In the genomic region with DNA sequence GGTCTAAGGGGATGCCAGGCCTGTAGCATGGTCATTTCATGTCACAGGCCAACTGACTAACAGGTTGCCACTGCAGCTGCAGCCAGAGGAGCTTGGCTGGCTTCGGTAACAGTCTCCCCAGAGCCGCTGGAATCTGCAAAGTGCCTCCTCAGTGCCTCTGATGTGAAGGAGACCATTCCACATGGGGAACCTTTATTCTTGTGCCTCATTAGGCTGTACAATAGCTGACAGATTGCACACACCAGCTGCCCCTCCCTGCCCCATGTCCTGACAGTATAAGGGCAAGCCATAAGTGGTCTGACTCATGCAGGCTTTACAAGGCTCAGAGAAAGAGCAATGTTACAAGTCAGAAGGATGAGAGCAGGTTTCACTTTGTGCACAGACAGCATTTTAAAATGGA, we compare ENCODE assay signal across 11 cellular contexts.
DNase-seq lines count a peak whose midpoint lies in the region; TF ChIP-seq lines count a peak whose summit lies in the region.
"Had no signal": no experiment of that assay in that cellular context is flagged by ENCODE, and none has a peak within 500 bp of the region (broad histone marks: within the 10 kb centered on the region; RNA-seq: fewer than 3 reads in every experiment).

No MANE protein-coding gene starts in this region.

- H2BK15ac ChIP-seq in mesendoderm (replicated peaks; ENCODE audit: low read depth): no peak overlapping the region

- H3K9ac ChIP-seq in adipocyte (ENCODE audit: low read length): no peak overlapping the region
- no peak overlapping the region for H3K9ac ChIP-seq in mesendoderm (ENCODE audit: low read length)
- H3K9ac ChIP-seq in MM.1S (ENCODE audit: low read length): no peak overlapping the region

- H2BK120ac ChIP-seq in mesendoderm (ENCODE audit: low read depth, low read length): no peak overlapping the region

- peak overlapping the region; percentile 11 for H3K27ac ChIP-seq in mesendoderm (ENCODE audit: low read depth, low read length)
- H3K27ac ChIP-seq in MM.1S (ENCODE audit: low read length): no peak overlapping the region

- H3K4ac ChIP-seq in mesendoderm (ENCODE audit: low read depth, low read length): no peak overlapping the region

- H3K9me2 ChIP-seq in MM.1S (replicated peaks; ENCODE audit: insufficient read depth, low read length): no peaks in the 10 kb centered on the region

- H4K8ac ChIP-seq in mesendoderm (ENCODE audit: low read depth, low read length): no peak overlapping the region

- no peaks in the 10 kb centered on the region for H3K36me3 ChIP-seq in adipocyte (ENCODE audit: control insufficient read depth, insufficient read depth, low read length, severe bottlenecking)
- H3K36me3 ChIP-seq in mesendoderm (ENCODE audit: control insufficient read depth, insufficient read depth, low read length): no peaks in the 10 kb centered on the region
- no peaks in the 10 kb centered on the region for H3K36me3 ChIP-seq in MM.1S (replicated peaks; ENCODE audit: insufficient read depth, low read length)

- no peaks in the 10 kb centered on the region for H4K20me1 ChIP-seq in MM.1S (ENCODE audit: insufficient read depth, low read length)

- peak; percentile 23 for DNase-seq in COLO829 (ENCODE audit: low spot score)
- peak; percentile 15 for DNase-seq in M059J (ENCODE audit: low read depth)
- peak; percentile 81 for DNase-seq in adipocyte (ENCODE audit: low read depth)
- no peak for DNase-seq in mesendoderm
- no peak for DNase-seq in central memory CD4-positive, alpha-beta T cell
- no peak for DNase-seq in MM.1S
- no peak for DNase-seq in GM10266 (ENCODE audit: extremely low spot score)
- DNase-seq in superior temporal gyrus (ENCODE audit: extremely low spot score): no peak
- DNase-seq: activated gamma-delta T cell treated with Interleukin-2 at 50 U/mL for 16 hours; GF-D8; naive thymus-derived CD4-positive, alpha-beta T cell had no signal

- H3K9me3 ChIP-seq in adipocyte (ENCODE audit: control insufficient read depth, low read length) (no peaks in the 10 kb centered on the region), MM.1S (replicated peaks; ENCODE audit: insufficient read depth, low read length) (no peaks in the 10 kb centered on the region)

- no peak overlapping the region for H3K18ac ChIP-seq in mesendoderm (ENCODE audit: low read length)

- H3K4me1 ChIP-seq in adipocyte (ENCODE audit: control insufficient read depth, insufficient read depth, low read length) (peaks cover 18% of the 10 kb centered on the region), mesendoderm (ENCODE audit: control insufficient read depth, low read depth, low read length) (no peaks in the 10 kb centered on the region), MM.1S (ENCODE audit: low read length) (no peaks in the 10 kb centered on the region)

- WGBS in mesendoderm (ENCODE audit: extremely low coverage, insufficient coverage, low lambda C conversion rate): no CpG with 5 or more reads among the region's 2 CpGs

- no peaks in the 10 kb centered on the region for H3K79me1 ChIP-seq in mesendoderm (ENCODE audit: low read length)

- no peak overlapping the region for H3K4me2 ChIP-seq in mesendoderm (ENCODE audit: low read length)
- no peak overlapping the region for H3K4me2 ChIP-seq in MM.1S (ENCODE audit: low read depth, low read length)

- H3K79me2 ChIP-seq in mesendoderm (ENCODE audit: control insufficient read depth, insufficient read depth, low read length): no peaks in the 10 kb centered on the region
- no peaks in the 10 kb centered on the region for H3K79me2 ChIP-seq in MM.1S (ENCODE audit: low read length)

- no peak overlapping the region for H2AK5ac ChIP-seq in mesendoderm (ENCODE audit: low read length)

- no peak for TF ChIP-seq CTCF in MM.1S (IDR thresholded peaks at IDR 0.05; ENCODE audit: low read length)
- TF ChIP-seq CTCF in GM10266 (IDR thresholded peaks at IDR 0.05; ENCODE audit: control insufficient read depth, insufficient read depth, low read depth, missing control alignments): no peak

- H3K4me3 ChIP-seq in adipocyte (ENCODE audit: low read length): no peak overlapping the region
- no peak overlapping the region for H3K4me3 ChIP-seq in mesendoderm (ENCODE audit: low read length)
- no peak overlapping the region for H3K4me3 ChIP-seq in MM.1S (ENCODE audit: low read length)

- no peak overlapping the region for H3K56ac ChIP-seq in mesendoderm (ENCODE audit: low read length)

- no peak overlapping the region for H2AFZ ChIP-seq in MM.1S (ENCODE audit: low read length)

- no peak overlapping the region for H3K23ac ChIP-seq in mesendoderm (ENCODE audit: low read length)

- no peaks in the 10 kb centered on the region for H3K27me3 ChIP-seq in adipocyte (replicated peaks; ENCODE audit: control insufficient read depth, insufficient read depth, low read length)
- H3K27me3 ChIP-seq in mesendoderm (ENCODE audit: insufficient read depth, low read length, poor library complexity): no peaks in the 10 kb centered on the region
- no peaks in the 10 kb centered on the region for H3K27me3 ChIP-seq in MM.1S (replicated peaks; ENCODE audit: insufficient read depth, low read length)

- H4K5ac ChIP-seq in mesendoderm (ENCODE audit: low read length): no peak overlapping the region

- no peak overlapping the region for H2BK5ac ChIP-seq in mesendoderm (ENCODE audit: low read length)

- H3F3A ChIP-seq in MM.1S (ENCODE audit: insufficient read depth, low read length): no peaks in the 10 kb centered on the region

Comparison
In these comparisons a context has a peak if more than half of its experiments do, and no peak if none do; other contexts are left out.
1. DNase-seq: peak in COLO829 (single experiment), M059J (single experiment) and adipocyte (single experiment); none in mesendoderm (single experiment), central memory CD4-positive, alpha-beta T cell (single experiment), MM.1S (single experiment), GM10266 (single experiment) and superior temporal gyrus (single experiment).